ENCODE assay signal across 20 cellular contexts in genomic region chr11:74506823-74507222, GRCh38. TPM values are rescaled to one million over a fixed set of nuclear protein-coding genes. Genes with fewer than 3 reads are reported as not detected.
DNase-seq lines count a peak whose midpoint lies in the region; ATAC-seq, FAIRE-seq and TF ChIP-seq lines count a peak whose summit lies in the region.
"Had no signal": no experiment of that assay in that cellular context is flagged by ENCODE, and none has a peak within 500 bp of the region (broad histone marks: within the 10 kb centered on the region; RNA-seq: fewer than 3 reads in every experiment).

No MANE protein-coding gene starts in this region.

- FAIRE-seq in HepG2 (lab: Jason Lieb, UNC), result no peak
- FAIRE-seq: GM12891, GM18507 had no signal

- TF ChIP-seq CTCF in HepG2 (CRISPR knock-in tag; IDR thresholded peaks at IDR 0.05) (no peak), right lobe of liver (IDR thresholded peaks at IDR 0.05) (no peak), fibroblast of the aortic adventitia (IDR thresholded peaks at IDR 0.05; ENCODE audit: insufficient read depth, low read length) (no peak)

- DNase-seq in HepG2 (ENCODE audit: low spot score), result no peak
- no peak for DNase-seq in right lobe of liver
- peak; percentile 11 for DNase-seq in astrocyte of the hippocampus (ENCODE audit: low read depth, low spot score)
- DNase-seq in fibroblast of the aortic adventitia (ENCODE audit: low read depth), result peak; percentile 2
- DNase-seq in NCI-H524 treated with DMSO at 0.1 percent for 48 hours (lab: John Stamatoyannopoulos, UW), result no peak
- no peak for DNase-seq in NCI-H2107 (lab: John Stamatoyannopoulos, UW)
- no peak for DNase-seq in SHP77 treated with DMSO at 0.1 percent for 48 hours (lab: John Stamatoyannopoulos, UW)
- DNase-seq in NCI-H526 treated with DMSO at 0.1 percent for 48 hours (lab: John Stamatoyannopoulos, UW), result no peak
- DNase-seq: DND-41, GDM1, GM23248, NCI-H1417, NCI-H187 treated with DMSO at 0.1 percent for 48 hours, NCI-H2171 treated with DMSO at 0.1 percent for 48 hours had no signal

- H3K4me2 ChIP-seq in HepG2 (ENCODE audit: low read depth, low read length), result no peak overlapping the region
- H3K4me2 ChIP-seq: BLaER1 treated with 17β-estradiol and CSF1 and Interleukin-3, amounts not matched to agents 10 nM and 100 nM had no signal

- H2AFZ ChIP-seq in HepG2 (ENCODE audit: low read length), result no peak overlapping the region
- H2AFZ ChIP-seq: GM23248 had no signal

- peak; percentile 36; the same call in 1 of the 3 replicates for ATAC-seq in HepG2
- ATAC-seq in right lobe of liver, result no peak
- ATAC-seq: Panc1 had no signal

- H3K4me1 ChIP-seq in HepG2 (ENCODE audit: insufficient read depth, low read length) (peaks cover 29% of the 10 kb centered on the region), right lobe of liver (no peaks in the 10 kb centered on the region)

- in situ Hi-C loops in HepG2 (cut with HindIII; ENCODE audit: extremely low pct_ligation_motif_present, low pct_unique_long_range_greater_than_20kb), result no loop called here

- no peak for TF ChIP-seq POLR2A in HepG2 (IDR thresholded peaks at IDR 0.05; ENCODE audit: insufficient read depth in 1 of 2, low read depth in 2 of 2, low read length in 2 of 2)
- TF ChIP-seq POLR2A in right lobe of liver (IDR thresholded peaks at IDR 0.05), result no peak

- H3K4me3 ChIP-seq in HepG2 (replicated peaks in 1 of 3; ENCODE audit: insufficient read depth in 1 of 3, low read depth in 2 of 3, low read length in 3 of 3) (no peak overlapping the region), right lobe of liver (no peak overlapping the region), fibroblast of the aortic adventitia (ENCODE audit: low read depth, low read length) (no peak overlapping the region)
- H3K4me3 ChIP-seq: BLaER1 treated with 17β-estradiol and CSF1 and Interleukin-3, amounts not matched to agents 10 nM and 100 nM; GM23248 had no signal

- POLR2A ChIA-PET in HepG2 (lab: Yijun Ruan, JAX), result interaction anchor here (3.3 kb wide), 1 partner anchor 13 kb away, joined by 52 read pairs; the partner anchor contains the start of gene LIPT2

- no peak for TF ChIP-seq RAD21 in HepG2 (CRISPR knock-in tag; IDR thresholded peaks at IDR 0.05)

- intact Hi-C loops in HepG2 (cut with micrococcal nuclease; ENCODE audit: unreplicated experiment), result no loop called here
- intact Hi-C loops in right lobe of liver (cut with DNase I), result no loop called here

- H3K36me3 ChIP-seq in HepG2 (replicated peaks in 1 of 2; ENCODE audit: control insufficient read depth in 1 of 2, insufficient read depth in 2 of 2, low read length in 2 of 2) (no peaks in the 10 kb centered on the region), right lobe of liver (no peaks in the 10 kb centered on the region)

- H3K27ac ChIP-seq in HepG2 (ENCODE audit: extremely low read length, insufficient read depth, low read length) (no peak overlapping the region), right lobe of liver (no peak overlapping the region)
- H3K27ac ChIP-seq: BLaER1 treated with 17β-estradiol and CSF1 and Interleukin-3, amounts not matched to agents 10 nM and 100 nM; GM23248 had no signal

- no CpG with 5 or more reads among the region's 1 CpG for WGBS in HepG2 (ENCODE audit: low lambda C conversion rate)
- 88% methylated on average over 1 of the region's 1 CpG for WGBS in right lobe of liver (ENCODE audit: insufficient coverage, low coverage, low lambda C conversion rate, missing lambda C conversion rate)

- no peaks in the 10 kb centered on the region for H3K79me2 ChIP-seq in HepG2 (ENCODE audit: insufficient read depth, low read length)

- CTCF ChIA-PET in HepG2 (lab: Yijun Ruan, JAX; ENCODE audit: low intra/inter-chr PET ratio, low total read pairs), result no interaction called here

- H3K9me3 ChIP-seq in HepG2 (ENCODE audit: low read length) (peaks cover 8% of the 10 kb centered on the region), right lobe of liver (no peaks in the 10 kb centered on the region)

- TF ChIP-seq EP300 in HepG2 (IDR thresholded peaks at IDR 0.05; ENCODE audit: low read depth in 2 of 2, low read length in 2 of 2) (no peak), HepG2 (CRISPR knock-in tag; IDR thresholded peaks at IDR 0.05; ENCODE audit: borderline replicate concordance) (no peak)

- no TSS peak for BruUV-seq in HepG2 (replicated peaks; lab: Mats Ljungman, UMichigan)

- H3K9ac ChIP-seq in HepG2 (ENCODE audit: insufficient read depth, low read depth, low read length), result no peak overlapping the region
- H3K9ac ChIP-seq: BLaER1 treated with 17β-estradiol and CSF1 and Interleukin-3, amounts not matched to agents 10 nM and 100 nM; GM23248 had no signal

- H4K20me1 ChIP-seq in HepG2 (ENCODE audit: insufficient read depth, low read length), result no peaks in the 10 kb centered on the region
- H4K20me1 ChIP-seq: BLaER1 treated with 17β-estradiol and CSF1 and Interleukin-3, amounts not matched to agents 10 nM and 100 nM had no signal

- H3K27me3 ChIP-seq in HepG2 (ENCODE audit: control insufficient read depth in 1 of 2, insufficient read depth in 2 of 2, low read length in 2 of 2) (no peaks in the 10 kb centered on the region; a peak in 1 of 5 replicates), right lobe of liver (no peaks in the 10 kb centered on the region)
- H3K27me3 ChIP-seq: BLaER1 treated with 17β-estradiol and CSF1 and Interleukin-3, amounts not matched to agents 10 nM and 100 nM had no signal

RNA-seq across cellular contexts. Expression of gene LIPT2, which starts 13.3 kb away (rescaled TPM):
- 3.0 and 5.6 TPM in 2 replicates for total RNA-seq in HepG2 (2016; rRNA removed; fragmentation: Illumina TruSeq; extraction: Trizol)
- total RNA-seq in HepG2 (2016; cell fraction: cytosol; rRNA removed; fragmentation: Illumina TruSeq; extraction: Trizol; ENCODE audit: low read depth), result 1.5 and 1.8 TPM in 2 replicates
- 3.0 and 3.9 TPM in 2 replicates for total RNA-seq in HepG2 (2016; cell fraction: insoluble cytoplasmic fraction; rRNA removed; fragmentation: Illumina TruSeq; extraction: Trizol)
- total RNA-seq in HepG2 (2016; cell fraction: membrane; rRNA removed; fragmentation: Illumina TruSeq; extraction: Trizol), result 1.8 and 2.3 TPM in 2 replicates
- total RNA-seq in HepG2 (2016; cell fraction: nucleus; rRNA removed; fragmentation: Illumina TruSeq; extraction: Trizol), result 1.1 and 2.9 TPM in 2 replicates
- polyA plus RNA-seq in HepG2 (2011; rRNA removed), result 4.8 and 5.6 TPM in 2 replicates
- polyA plus RNA-seq in HepG2 (2011; cell fraction: cytosol; rRNA removed), result 3.9 and 4.9 TPM in 2 replicates
- polyA plus RNA-seq in HepG2 (2011; cell fraction: nucleus; rRNA removed), result 2.4 and 2.5 TPM in 2 replicates
- 1.2 and 4.0 TPM in 2 replicates for polyA plus RNA-seq in HepG2 (2012)
- polyA plus RNA-seq in HepG2 (2016; cell fraction: cytosol; fragmentation: Illumina TruSeq; extraction: Trizol; ENCODE audit: low read depth), result 0.84 and 1.2 TPM in 2 replicates
- 3.5 and 3.9 TPM in 2 replicates for polyA plus RNA-seq in HepG2 (2016; cell fraction: insoluble cytoplasmic fraction; fragmentation: Illumina TruSeq; extraction: Trizol; ENCODE audit: low read depth)
- polyA plus RNA-seq in HepG2 (2016; cell fraction: membrane; fragmentation: Illumina TruSeq; extraction: Trizol; ENCODE audit: low read depth), result 1.3 and 1.7 TPM in 2 replicates
- polyA plus RNA-seq in HepG2 (2016; cell fraction: nucleus; fragmentation: Illumina TruSeq; extraction: Trizol; ENCODE audit: insufficient read depth, low read depth), result 3.3 and 3.5 TPM in 2 replicates
- polyA minus RNA-seq in HepG2 (2011; rRNA and poly(A)+ RNA removed; ENCODE audit: low replicate concordance), result 4.6 and 7.6 TPM in 2 replicates
- 1.6 and 1.9 TPM in 2 replicates for polyA minus RNA-seq in HepG2 (2011; cell fraction: cytosol; rRNA and poly(A)+ RNA removed)
- 2.8 and 4.2 TPM in 2 replicates for polyA minus RNA-seq in HepG2 (2011; cell fraction: nucleus; rRNA and poly(A)+ RNA removed)
- 1 to 10 TPM in 5 of 6 experiments, under 1 TPM in 1; 0.89 to 2.9 (median 2.1) TPM for total RNA-seq in right lobe of liver
- total RNA-seq in fibroblast of the aortic adventitia (ENCODE audit: low replicate concordance), result 1.4 TPM in 1 of 2 replicates, not detected in the other

RNA-seq across cellular contexts. Expression of gene KCNE3, which starts 39.5 kb away (rescaled TPM):
- total RNA-seq in HepG2 (2016; rRNA removed; fragmentation: Illumina TruSeq; extraction: Trizol) (0.33 and 0.41 TPM in 2 replicates), right lobe of liver (1 to 10 TPM; 1.3 to 7.6 (median 4.8) TPM), fibroblast of the aortic adventitia (ENCODE audit: low replicate concordance) (0.18 and 5.9 TPM in 2 replicates)
- 0.09 TPM in 1 of 2 replicates, not detected in the other for total RNA-seq in HepG2 (2016; cell fraction: cytosol; rRNA removed; fragmentation: Illumina TruSeq; extraction: Trizol; ENCODE audit: low read depth)
- total RNA-seq in HepG2 (2016; cell fraction: insoluble cytoplasmic fraction; rRNA removed; fragmentation: Illumina TruSeq; extraction: Trizol), result 0.52 and 0.76 TPM in 2 replicates
- 0.31 and 0.43 TPM in 2 replicates for total RNA-seq in HepG2 (2016; cell fraction: membrane; rRNA removed; fragmentation: Illumina TruSeq; extraction: Trizol)
- 0.16 and 0.25 TPM in 2 replicates for total RNA-seq in HepG2 (2016; cell fraction: nucleus; rRNA removed; fragmentation: Illumina TruSeq; extraction: Trizol)
- polyA plus RNA-seq in HepG2 (2011; rRNA removed), result 2.2 and 2.3 TPM in 2 replicates
- polyA plus RNA-seq in HepG2 (2011; cell fraction: cytosol; rRNA removed), result 1.6 and 2.1 TPM in 2 replicates
- polyA plus RNA-seq in HepG2 (2011; cell fraction: nucleus; rRNA removed), result 1.1 and 1.2 TPM in 2 replicates
- polyA plus RNA-seq in HepG2 (2012), result 1.8 and 5.3 TPM in 2 replicates
- 0.18 TPM in 1 of 2 replicates, not detected in the other for polyA plus RNA-seq in HepG2 (2016; cell fraction: cytosol; fragmentation: Illumina TruSeq; extraction: Trizol; ENCODE audit: low read depth)
- 0.40 and 0.46 TPM in 2 replicates for polyA plus RNA-seq in HepG2 (2016; cell fraction: insoluble cytoplasmic fraction; fragmentation: Illumina TruSeq; extraction: Trizol; ENCODE audit: low read depth)
- 0.26 and 0.42 TPM in 2 replicates for polyA plus RNA-seq in HepG2 (2016; cell fraction: membrane; fragmentation: Illumina TruSeq; extraction: Trizol; ENCODE audit: low read depth)
- 0.23 and 0.37 TPM in 2 replicates for polyA plus RNA-seq in HepG2 (2016; cell fraction: nucleus; fragmentation: Illumina TruSeq; extraction: Trizol; ENCODE audit: insufficient read depth, low read depth)
- polyA minus RNA-seq in HepG2 (2011; rRNA and poly(A)+ RNA removed; ENCODE audit: low replicate concordance), result 5.6 TPM in 1 of 2 replicates, not detected in the other
- 0.97 and 2.2 TPM in 2 replicates for polyA minus RNA-seq in HepG2 (2011; cell fraction: cytosol; rRNA and poly(A)+ RNA removed)
- 0.52 and 0.62 TPM in 2 replicates for polyA minus RNA-seq in HepG2 (2011; cell fraction: nucleus; rRNA and poly(A)+ RNA removed)
- total RNA-seq: A172, NCI-H460 had no signal

Comparison
In these comparisons a context has a peak if more than half of its experiments do, and no peak if none do; other contexts are left out.
1. DNase-seq: peak in astrocyte of the hippocampus (single experiment) and fibroblast of the aortic adventitia (single experiment); none in HepG2 (single experiment), right lobe of liver (0 of 3), NCI-H524 treated with DMSO at 0.1 percent for 48 hours (single experiment), NCI-H2107 (single experiment), SHP77 treated with DMSO at 0.1 percent for 48 hours (single experiment) and NCI-H526 treated with DMSO at 0.1 percent for 48 hours (single experiment).